In genomic region chr11:74592441-74593362, GRCh38 we compare ENCODE assay signal across 8 cellular contexts. TPM values are rescaled to one million over a fixed set of nuclear protein-coding genes. Genes with fewer than 3 reads are reported as not detected.
DNase-seq lines count a peak whose midpoint lies in the region; ATAC-seq lines count a peak whose summit lies in the region.

TSS of gene POLD3 (plus strand) at chr11:74592582. CDS start at chr11:74592659, 77 bp downstream.

- H3K36me3 ChIP-seq in HUES48 (ENCODE audit: control insufficient read depth, insufficient read depth, low read length): peaks cover 33% of the 10 kb centered on the region
- H3K36me3 ChIP-seq in NT2/D1 (ENCODE audit: insufficient read depth, insufficient read length, low read length): peaks cover 30% of the 10 kb centered on the region
- no peaks in the 10 kb centered on the region for H3K36me3 ChIP-seq in endocrine pancreas (ENCODE audit: control insufficient read depth, insufficient read depth, low read length)
- H3K36me3 ChIP-seq in mesenchymal stem cell (ENCODE audit: control insufficient read depth in 1 of 2, insufficient read depth in 2 of 2, low read depth in 1 of 2, low read length in 2 of 2): peaks cover 3 to 21% of the 10 kb centered on the region in 2 experiments

- H3K27me3 ChIP-seq in HUES48 (ENCODE audit: control insufficient read depth, insufficient read depth, low read length) (no peaks in the 10 kb centered on the region), NT2/D1 (ENCODE audit: insufficient read depth, insufficient read length) (no peaks in the 10 kb centered on the region), endocrine pancreas (ENCODE audit: control insufficient read depth, insufficient read depth, low read length) (no peaks in the 10 kb centered on the region), mesenchymal stem cell (ENCODE audit: control insufficient read depth in 1 of 2, insufficient read depth in 1 of 2, low read length in 2 of 2) (no peaks in the 10 kb centered on the region)

- H3K27ac ChIP-seq in HUES48 (ENCODE audit: low read depth, low read length) (peak within 1 kb of the TSS; percentile 85), mesenchymal stem cell (ENCODE audit: low read length, poor library complexity, severe bottlenecking) (no peak within 1 kb of the TSS)

- H3K36me3 Mint-ChIP-seq in activated CD8-positive, alpha-beta memory T cell treated with anti-CD3 and anti-CD28 coated beads, Interleukin-2, amount 10 ng/mL, durations not matched to agents 7 days and 5 days: peaks cover 32% of the 10 kb centered on the region

- H3K4me3 ChIP-seq in HUES48 (ENCODE audit: low read depth, low read length) (peak within 1 kb of the TSS; percentile 95), NT2/D1 (ENCODE audit: insufficient read length, low read depth) (peak within 1 kb of the TSS; percentile 95), endocrine pancreas (ENCODE audit: control insufficient read depth, insufficient read depth, low read length) (peak within 1 kb of the TSS; percentile 88), mesenchymal stem cell (ENCODE audit: insufficient read depth in 1 of 2, low read depth in 1 of 2, low read length in 2 of 2) (peak within 1 kb of the TSS; percentile 80 to 99)

- no peak within 1 kb of the TSS for H2AK5ac ChIP-seq in mesenchymal stem cell (ENCODE audit: low read length, severe bottlenecking)

- WGBS in mesenchymal stem cell: under 1% methylated on average over 62 of the region's 63 CpGs

- peak within 1 kb of the TSS; percentile 93 for H2BK15ac ChIP-seq in mesenchymal stem cell (ENCODE audit: low read depth, poor library complexity, severe bottlenecking)

- H3K4me1 ChIP-seq in HUES48 (ENCODE audit: control insufficient read depth, insufficient read depth, low read length) (0 out of 2 replicates have a peak, but pooled peaks cover 7% of the 10 kb centered on the region), NT2/D1 (ENCODE audit: insufficient read depth, insufficient read length) (no peaks in the 10 kb centered on the region), endocrine pancreas (ENCODE audit: control insufficient read depth, insufficient read depth, low read length) (peaks cover 3% of the 10 kb centered on the region), mesenchymal stem cell (ENCODE audit: control insufficient read depth, insufficient read depth, low read depth, low read length) (no peaks in the 10 kb centered on the region)

- no peak within 1 kb of the TSS for H2BK12ac ChIP-seq in mesenchymal stem cell (ENCODE audit: low read length in 2 of 2)

- peak within 1 kb of the TSS; percentile 7 to 58 for H3K18ac ChIP-seq in mesenchymal stem cell (ENCODE audit: low read depth in 1 of 2, low read length in 2 of 2)

- peak within 1 kb of the TSS; percentile 27 for H2BK120ac ChIP-seq in mesenchymal stem cell (ENCODE audit: low read depth, low read length)

- peak within 1 kb of the TSS; percentile 90 for H3K27ac Mint-ChIP-seq in activated CD8-positive, alpha-beta memory T cell treated with anti-CD3 and anti-CD28 coated beads, Interleukin-2, amount 10 ng/mL, durations not matched to agents 7 days and 5 days

- peak within 1 kb of the TSS; percentile 43 for H2AFZ ChIP-seq in mesenchymal stem cell (ENCODE audit: low read depth, low read length)

- peaks cover 28% of the 10 kb centered on the region for H3K4me1 Mint-ChIP-seq in activated CD8-positive, alpha-beta memory T cell treated with anti-CD3 and anti-CD28 coated beads, Interleukin-2, amount 10 ng/mL, durations not matched to agents 7 days and 5 days

- DNase-seq in COR-L47 (lab: John Stamatoyannopoulos, UW) (peak; percentile 91), NT2/D1 (ENCODE audit: low read depth, low spot score) (peak; percentile 90), mesenchymal stem cell (peak; percentile 91)
- peak; percentile 96 for DNase-seq in activated CD8-positive, alpha-beta memory T cell treated with anti-CD3 and anti-CD28 coated beads, Interleukin-2, amount 10 ng/mL, durations not matched to agents 7 days and 5 days
- peak; percentile 87 for DNase-seq in stimulated activated CD8-positive, alpha-beta memory T cell treated with anti-CD3 and anti-CD28 coated beads, Interleukin-12 subunit alpha, Interleukin-12 subunit beta, amount 100 ng/mL, for 4 hours (ENCODE audit: low read depth)

- H4K8ac ChIP-seq in mesenchymal stem cell (ENCODE audit: low read length): peak within 1 kb of the TSS; percentile 85

- ATAC-seq in GM21423 (IDR thresholded peaks at IDR 0.05; ENCODE audit: unreplicated experiment): peak; percentile 95
- peak; percentile 97 for ATAC-seq in activated CD8-positive, alpha-beta memory T cell treated with anti-CD3 and anti-CD28 coated beads, Interleukin-2, amount 10 ng/mL, durations not matched to agents 7 days and 5 days

- H3K27me3 Mint-ChIP-seq in activated CD8-positive, alpha-beta memory T cell treated with anti-CD3 and anti-CD28 coated beads, Interleukin-2, amount 10 ng/mL, durations not matched to agents 7 days and 5 days: peaks cover 4% of the 10 kb centered on the region

- H3K9me3 ChIP-seq in HUES48 (ENCODE audit: control insufficient read depth, insufficient read depth, low read length) (no peaks in the 10 kb centered on the region), NT2/D1 (ENCODE audit: insufficient read depth, low read length) (no peaks in the 10 kb centered on the region), endocrine pancreas (ENCODE audit: control insufficient read depth, low read length) (no peaks in the 10 kb centered on the region), mesenchymal stem cell (ENCODE audit: control insufficient read depth, low read length) (no peaks in the 10 kb centered on the region)

- CTCF ChIA-PET in activated CD8-positive, alpha-beta memory T cell treated with anti-CD3 and anti-CD28 coated beads, Interleukin-2, amount 10 ng/mL, durations not matched to agents 7 days and 5 days (lab: Charles Lee): interaction anchor here (0.8 to 2.9 kb wide), 5 partner anchors 13 to 1616 kb away, joined by 3 to 9 read pairs (median 3); partner anchors contain the start of genes LIPT2 and PGM2L1

- H3K4ac ChIP-seq in mesenchymal stem cell (ENCODE audit: low read depth in 1 of 2, low read length in 2 of 2): peak within 1 kb of the TSS in 1 of 2 experiments; percentile 66

- peak within 1 kb of the TSS; percentile 68 for H3K4me2 ChIP-seq in mesenchymal stem cell (ENCODE audit: low read length, poor library complexity, severe bottlenecking)

- H3K4me3 Mint-ChIP-seq in activated CD8-positive, alpha-beta memory T cell treated with anti-CD3 and anti-CD28 coated beads, Interleukin-2, amount 10 ng/mL, durations not matched to agents 7 days and 5 days: peak within 1 kb of the TSS; percentile 91

- H3K9ac ChIP-seq in HUES48 (ENCODE audit: low read depth, low read length) (peak within 1 kb of the TSS; percentile 93), NT2/D1 (ENCODE audit: insufficient read length, low read depth) (peak within 1 kb of the TSS; percentile 95), endocrine pancreas (ENCODE audit: control insufficient read depth, insufficient read depth, low read length) (peak within 1 kb of the TSS; percentile 74), mesenchymal stem cell (ENCODE audit: low read length) (peak within 1 kb of the TSS; percentile 96)

- no peak within 1 kb of the TSS for H2BK5ac ChIP-seq in mesenchymal stem cell (ENCODE audit: low read depth, low read length, poor library complexity, severe bottlenecking)

- peaks cover 11% of the 10 kb centered on the region for H3K79me1 ChIP-seq in mesenchymal stem cell (replicated peaks; ENCODE audit: low read length, poor library complexity, severe bottlenecking)

- no peak within 1 kb of the TSS for H3K23ac ChIP-seq in mesenchymal stem cell (ENCODE audit: low read length in 2 of 2)

- peak within 1 kb of the TSS in 1 of 2 experiments; percentile 22 for H3K14ac ChIP-seq in mesenchymal stem cell (ENCODE audit: low read length in 2 of 2)

- H3K9me3 Mint-ChIP-seq in activated CD8-positive, alpha-beta memory T cell treated with anti-CD3 and anti-CD28 coated beads, Interleukin-2, amount 10 ng/mL, durations not matched to agents 7 days and 5 days (ENCODE audit: low read depth): no peaks in the 10 kb centered on the region

- H4K91ac ChIP-seq in mesenchymal stem cell (ENCODE audit: low read length): peak within 1 kb of the TSS; percentile 25

RNA-seq across cellular contexts. Expression of gene POLD3, which starts in this region (rescaled TPM):
- 10 to 100 TPM; 56.6 to 62.7 TPM for total RNA-seq in activated CD8-positive, alpha-beta memory T cell treated with anti-CD3 and anti-CD28 coated beads, Interleukin-2, amount 10 ng/mL, durations not matched to agents 7 days and 5 days
- 6.4 TPM for polyA plus RNA-seq in mesenchymal stem cell (2013, experiment 1 of 2)
- 6.1 TPM for polyA plus RNA-seq in mesenchymal stem cell (2013, experiment 2 of 2)
